18 cellular contexts compared by ENCODE assay signal in the genomic region with DNA sequence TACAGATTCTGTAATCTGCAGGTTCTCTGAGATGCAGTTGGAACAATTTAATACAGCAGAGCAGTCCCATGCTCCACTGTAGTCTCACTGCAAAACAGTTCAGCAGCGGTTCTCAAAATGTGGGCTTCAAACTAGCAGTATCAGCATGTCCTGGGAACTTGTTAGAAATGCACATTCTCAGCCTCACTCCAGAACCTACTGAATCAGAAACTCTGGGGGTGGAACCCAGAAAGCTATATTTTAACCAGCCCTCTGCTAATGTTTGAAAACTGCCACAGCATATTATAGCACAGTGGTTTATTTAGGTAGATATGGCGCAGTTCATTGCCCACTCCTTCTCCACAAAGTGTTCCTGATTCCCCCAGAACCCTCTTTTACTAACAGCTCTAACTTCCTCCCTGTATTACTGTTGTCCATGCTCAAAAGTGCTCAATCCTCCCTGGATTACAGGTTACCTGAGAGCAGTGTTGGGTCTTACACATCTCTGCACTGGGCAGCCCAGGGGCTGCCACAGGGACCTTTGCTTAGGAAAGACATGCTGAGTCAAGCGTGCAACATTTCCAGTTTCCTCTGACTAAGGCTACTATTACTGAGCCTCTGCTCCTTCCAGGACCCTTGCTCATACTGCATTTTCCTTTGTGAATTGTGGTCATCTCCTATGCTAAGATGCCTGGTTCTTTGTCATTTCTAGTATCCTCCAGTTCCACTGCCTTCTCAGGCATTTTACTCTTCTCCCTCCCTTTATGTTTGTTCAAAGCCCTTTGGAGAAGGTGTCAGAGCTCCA. TPM values are rescaled to one million over a fixed set of nuclear protein-coding genes. Genes with fewer than 3 reads are reported as not detected.
DNase-seq lines count a peak whose midpoint lies in the region; ATAC-seq and TF ChIP-seq lines count a peak whose summit lies in the region.
"Had no signal": no experiment of that assay in that cellular context is flagged by ENCODE, and none has a peak within 500 bp of the region (broad histone marks: within the 10 kb centered on the region; RNA-seq: fewer than 3 reads in every experiment).

No MANE protein-coding gene starts in this region.

- no TSS peak for BruUV-seq in PC-9 (replicated peaks; lab: Mats Ljungman, UMichigan)

- H3K27ac Mint-ChIP-seq in natural killer cell, result no peak overlapping the region

- H3K36me3 Mint-ChIP-seq in natural killer cell, result no peaks in the 10 kb centered on the region
- H3K36me3 Mint-ChIP-seq: naive B cell had no signal

- H3K4me3 Mint-ChIP-seq in natural killer cell, result no peak overlapping the region
- H3K4me3 Mint-ChIP-seq: naive B cell had no signal

- H3K27me3 Mint-ChIP-seq in natural killer cell (ENCODE audit: low read depth in 2 of 2), result peaks cover 8 to 15% of the 10 kb centered on the region in 2 donors

- POLR2A ChIA-PET in PC-9 (lab: Charles Lee; ENCODE audit: unreplicated experiment), result no interaction called here

- CTCF ChIA-PET in PC-9 (lab: Charles Lee), result no interaction called here

- H4K20me1 ChIP-seq in PC-9 (ENCODE audit: insufficient read depth), result no peaks in the 10 kb centered on the region

- H3K9me2 ChIP-seq in PC-9 (ENCODE audit: insufficient read depth), result no peaks in the 10 kb centered on the region

- H3K9me3 ChIP-seq in PC-9 (ENCODE audit: insufficient read depth, low read depth), result no peaks in the 10 kb centered on the region
- no peaks in the 10 kb centered on the region for H3K9me3 ChIP-seq in tibial artery
- H3K9me3 ChIP-seq in stomach, result no peaks in the 10 kb centered on the region

- H3K4me3 ChIP-seq in PC-9, result no peak overlapping the region
- no peak overlapping the region for H3K4me3 ChIP-seq in tibial artery
- no peak overlapping the region for H3K4me3 ChIP-seq in stomach
- H3K4me3 ChIP-seq: dorsolateral prefrontal cortex had no signal

- peaks cover 45% of the 10 kb centered on the region for H3K4me1 ChIP-seq in PC-9 (replicated peaks; ENCODE audit: insufficient read depth)
- no peaks in the 10 kb centered on the region for H3K4me1 ChIP-seq in tibial artery
- no peaks in the 10 kb centered on the region for H3K4me1 ChIP-seq in stomach

- TF ChIP-seq POLR2A in stomach (IDR thresholded peaks at IDR 0.05), result no peak

- intact Hi-C loops in PC-9 (cut with micrococcal nuclease; ENCODE audit: unreplicated experiment), result no loop called here
- intact Hi-C loops in natural killer cell (cut with micrococcal nuclease), result no loop called here
- intact Hi-C loops in tibial artery (cut with DNase I; ENCODE audit: low total_unique reads), result no loop called here
- intact Hi-C loops in stomach (cut with DNase I; ENCODE audit: low total_unique reads), result no loop called here

- DNase-seq in Daoy (ENCODE audit: low read depth) (peak; percentile 37), PC-9 (peak in 1 of 2 experiments; percentile 52), epithelial cell of prostate (ENCODE audit: low read depth, low spot score) (no peak), non-pigmented ciliary epithelial cell (ENCODE audit: low read depth) (peak; percentile 15), natural killer cell (no peak), tibial artery (no peak), stomach (no peak)
- DNase-seq: activated CD4-positive, alpha-beta T cell treated with anti-CD3 and anti-CD28 coated beads for 1 hour; glutamatergic neuron; left cardiac atrium; naive B cell; NCI-H2171; retina; stimulated activated CD4-positive, alpha-beta T cell treated with anti-CD3 and anti-CD28 coated beads, Interleukin-4, amount 100 ng/mL, for 4 hours; stimulated activated naive CD8-positive, alpha-beta T cell treated with anti-CD3 and anti-CD28 coated beads, Interleukin-15, Interleukin-2, amounts not matched to agents 100 U/mL and 50 U/mL, for 24 hours had no signal

- H3K79me2 ChIP-seq in PC-9 (ENCODE audit: low read depth), result no peaks in the 10 kb centered on the region

- TF ChIP-seq EP300 in stomach (IDR thresholded peaks at IDR 0.05), result no peak

- no peak overlapping the region for H2AFZ ChIP-seq in PC-9

- H3K27ac ChIP-seq in PC-9, result peak overlapping the region; percentile 36
- H3K27ac ChIP-seq in epithelial cell of prostate, result peak overlapping the region; percentile 6
- H3K27ac ChIP-seq in tibial artery, result no peak overlapping the region
- H3K27ac ChIP-seq in stomach, result no peak overlapping the region
- H3K27ac ChIP-seq: KMS-11 had no signal

- 83 to 96% (median 88%) methylated on average over 3 of the region's 3 CpGs for WGBS in stomach, 5 donors

- TF ChIP-seq CTCF in PC-9 (conservative IDR thresholded peaks at IDR 0.05) (no peak), natural killer cell (IDR thresholded peaks at IDR 0.05) (no peak), tibial artery (IDR thresholded peaks at IDR 0.05) (no peak), stomach (IDR thresholded peaks at IDR 0.05) (no peak)

- H3F3A ChIP-seq in PC-9 (ENCODE audit: insufficient read depth, low read depth), result peaks cover 28% of the 10 kb centered on the region

- H3K27me3 ChIP-seq in PC-9 (ENCODE audit: insufficient read depth, low read depth) (no peaks in the 10 kb centered on the region), tibial artery (no peaks in the 10 kb centered on the region), stomach (no peaks in the 10 kb centered on the region)
- H3K27me3 ChIP-seq: dorsolateral prefrontal cortex had no signal

- H3K4me2 ChIP-seq in PC-9, result peak overlapping the region; percentile 37
- H3K4me2 ChIP-seq: KMS-11 had no signal

- H3K9me3 Mint-ChIP-seq in natural killer cell, result no peaks in the 10 kb centered on the region

- H3K4me1 Mint-ChIP-seq in natural killer cell, result no peaks in the 10 kb centered on the region

- ATAC-seq in natural killer cell (no peak), GM21786 (IDR thresholded peaks at IDR 0.05; ENCODE audit: unreplicated experiment) (no peak)
- ATAC-seq: left cardiac atrium; stimulated activated naive CD8-positive, alpha-beta T cell treated with anti-CD3 and anti-CD28 coated beads, Interleukin-15, Interleukin-2, amounts not matched to agents 100 U/mL and 50 U/mL, for 24 hours had no signal

- H3K36me3 ChIP-seq in PC-9 (ENCODE audit: low read depth), result no peaks in the 10 kb centered on the region
- H3K36me3 ChIP-seq in tibial artery, result no peaks in the 10 kb centered on the region
- H3K36me3 ChIP-seq in stomach, result no peaks in the 10 kb centered on the region

RNA-seq across cellular contexts. Expression of a gene that starts 7.7 kb away (rescaled TPM):
- 9.4 and 19.3 TPM in 2 replicates for total RNA-seq in Daoy (2014; rRNA removed; shearing (Covaris generic))
- total RNA-seq in PC-9 (2021) (6.5 and 7.1 TPM in 2 replicates), natural killer cell (1 to 10 TPM in 1 of 3 donors, under 1 TPM in 2; 0.24 to 2.8 (median 0.75) TPM), stomach (10 to 100 TPM in 1 of 5 donors, 1 to 10 TPM in 1, under 1 TPM in 1, not detected in 2; 0.45 to 16.1 (median 5.5) TPM)
- polyA plus RNA-seq in stomach, result 1 to 10 TPM; 1.7 to 5.0 (median 2.4) TPM

RNA-seq across cellular contexts. Expression of a gene that starts 43.3 kb away (rescaled TPM):
- not detected in 2 replicates for total RNA-seq in Daoy (2014; rRNA removed; shearing (Covaris generic))
- total RNA-seq in PC-9 (2021) (not detected in 2 replicates), natural killer cell (not detected), stomach (10 to 100 TPM in 2 of 5 donors, 1 to 10 TPM in 1, not detected in 2; 1.2 to 51.9 (median 11.4) TPM)
- polyA plus RNA-seq in stomach, result 1 to 10 TPM in 1 of 3 donors, under 1 TPM in 1, not detected in 1; 0.62 to 1.3 TPM

RNA-seq across cellular contexts. Expression of a gene that starts 54.1 kb away (rescaled TPM):
- total RNA-seq in Daoy (2014; rRNA removed; shearing (Covaris generic)), result 9.9 and 10.0 TPM in 2 replicates
- total RNA-seq in PC-9 (2021), result 18.6 and 20.4 TPM in 2 replicates
- total RNA-seq in natural killer cell, result 10 to 100 TPM; 39.9 to 52.5 (median 41.4) TPM
- total RNA-seq in stomach, result 10 to 100 TPM; 18.8 to 55.5 (median 33.0) TPM
- polyA plus RNA-seq in stomach, result 1 to 10 TPM; 4.7 to 8.9 (median 6.5) TPM

Comparison
In these comparisons a context has a peak if more than half of its experiments do, and no peak if none do; other contexts are left out.
1. DNase-seq: peak in Daoy (single experiment) and non-pigmented ciliary epithelial cell (single experiment); none in epithelial cell of prostate (single experiment), natural killer cell (single experiment), tibial artery (0 of 2) and stomach (single experiment).
2. H3K27ac ChIP-seq: peak in PC-9 (single experiment) and epithelial cell of prostate (single experiment); none in tibial artery (0 of 2) and stomach (0 of 5).